8 cellular contexts compared by ENCODE assay signal in the genomic region with DNA sequence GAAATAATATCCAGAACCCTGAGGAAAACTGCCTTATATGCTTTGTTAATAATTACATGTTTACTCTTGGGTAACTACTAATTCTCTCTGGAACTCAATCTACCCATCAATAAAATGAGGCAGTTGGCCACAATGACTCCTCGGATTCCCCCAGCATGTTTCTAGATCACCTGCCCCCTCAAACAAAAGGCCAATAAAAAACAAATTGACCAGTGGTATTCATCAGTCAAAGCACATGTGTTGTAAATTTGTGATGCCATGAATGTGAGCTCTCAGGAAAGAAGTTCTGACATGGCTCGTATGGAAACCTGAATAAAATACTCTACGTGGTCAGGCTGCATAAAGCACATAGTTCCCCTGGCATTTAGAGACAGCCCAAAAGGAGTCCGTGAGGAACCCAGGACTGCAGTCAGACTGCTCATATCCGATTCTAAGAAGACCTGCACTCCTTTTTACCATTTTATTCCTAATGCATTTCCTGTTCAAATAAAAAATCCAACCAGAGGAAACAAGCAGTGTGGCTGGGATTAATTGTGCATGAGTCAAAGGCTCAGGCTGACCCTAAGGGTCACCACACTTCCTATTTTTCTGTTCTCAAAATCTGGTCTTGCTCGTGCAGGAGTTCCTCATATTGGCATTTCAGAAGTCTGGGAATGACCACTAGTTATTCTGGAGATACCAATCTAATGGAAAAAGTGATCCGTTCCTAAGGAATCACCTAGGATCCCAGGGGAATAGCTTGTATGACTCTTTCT.
DNase-seq lines count a peak whose midpoint lies in the region; FAIRE-seq and TF ChIP-seq lines count a peak whose summit lies in the region.
"Not testable (repeated sequence)": the region's sequence is repeated elsewhere in the genome, so short reads cannot be mapped to it uniquely, and the experiment has no call there.

No MANE protein-coding gene starts in this region.

- intact Hi-C loops in PC-9 (cut with micrococcal nuclease; ENCODE audit: unreplicated experiment) = loop anchor here (5.0 kb wide), 1 partner anchor 45 kb away; no protein-coding TSS in a partner anchor
- intact Hi-C loops in MCF 10A (cut with micrococcal nuclease) = not testable (repeated sequence)

- not testable (repeated sequence) for H3K27me3 ChIP-seq in PC-9 (ENCODE audit: insufficient read depth, low read depth); fibroblast of lung (ENCODE audit: control insufficient read depth, insufficient read depth, low read length); osteoblast (ENCODE audit: insufficient read depth, low read length); suprapubic skin

- TF ChIP-seq CTCF in 22Rv1 (IDR thresholded peaks at IDR 0.05); PC-9 (conservative IDR thresholded peaks at IDR 0.05); MCF 10A (IDR thresholded peaks at IDR 0.05; ENCODE audit: unreplicated experiment); fibroblast of lung (conservative IDR thresholded peaks at IDR 0.05 in 1 of 2, IDR thresholded peaks at IDR 0.05 in 1 of 2; ENCODE audit: low read depth in 1 of 2, low read length in 2 of 2); osteoblast (IDR thresholded peaks at IDR 0.05; ENCODE audit: extremely low read depth, low read depth, low read length); suprapubic skin (IDR thresholded peaks at IDR 0.05): not testable (repeated sequence)

- not testable (repeated sequence) for H3K9me3 ChIP-seq in PC-9 (ENCODE audit: insufficient read depth, low read depth); fibroblast of lung (ENCODE audit: control insufficient read depth, insufficient read depth, low read depth, low read length); osteoblast (ENCODE audit: low read depth, low read length); suprapubic skin

- peaks cover 26% of the 10 kb centered on the region for H3K4me1 Mint-ChIP-seq in MCF 10A (ENCODE audit: insufficient read depth, unreplicated experiment)

- peak overlapping the region; percentile 97 for H3K27ac ChIP-seq in 22Rv1
- peak overlapping the region; percentile 98 for H3K27ac ChIP-seq in PC-9
- peak overlapping the region; percentile 14 for H3K27ac ChIP-seq in fibroblast of lung (ENCODE audit: insufficient read depth, low read length)
- H3K27ac ChIP-seq in osteoblast (ENCODE audit: low read depth, low read length) = peak overlapping the region; percentile 27
- peak overlapping the region; percentile 76 for H3K27ac ChIP-seq in suprapubic skin

- not testable (repeated sequence) for H3K9me3 Mint-ChIP-seq in MCF 10A (ENCODE audit: unreplicated experiment)

- H3K9me2 ChIP-seq in PC-9 (ENCODE audit: insufficient read depth) = not testable (repeated sequence)

- H3K79me2 ChIP-seq in PC-9 (ENCODE audit: low read depth) (peaks cover 41% of the 10 kb centered on the region), fibroblast of lung (ENCODE audit: control insufficient read depth, insufficient read depth, low read length) (peaks cover 47% of the 10 kb centered on the region), osteoblast (ENCODE audit: insufficient read depth, low read length) (peaks cover 63% of the 10 kb centered on the region)

- peaks cover 44% of the 10 kb centered on the region for H3F3A ChIP-seq in PC-9 (ENCODE audit: insufficient read depth, low read depth)

- not testable (repeated sequence) for H3K36me3 ChIP-seq in PC-9 (ENCODE audit: low read depth); fibroblast of lung (ENCODE audit: control insufficient read depth, insufficient read depth, low read length); osteoblast (ENCODE audit: insufficient read depth, low read length); suprapubic skin

- CTCF ChIA-PET in PC-9 (lab: Charles Lee) = not testable (repeated sequence)
- CTCF ChIA-PET in MCF 10A (lab: Yijun Ruan, JAX) = interaction anchor here (1.0 kb wide), 1 partner anchor 12 kb away, joined by 4 read pairs; no protein-coding TSS in a partner anchor

- not testable (repeated sequence) for H3K4me3 Mint-ChIP-seq in MCF 10A (ENCODE audit: unreplicated experiment)

- H3K27me3 Mint-ChIP-seq in MCF 10A (ENCODE audit: insufficient read depth, unreplicated experiment) = not testable (repeated sequence)

- POLR2A ChIA-PET in PC-9 (lab: Charles Lee; ENCODE audit: unreplicated experiment); MCF 10A (lab: Yijun Ruan, JAX): not testable (repeated sequence)

- peak overlapping the region; percentile 9 for H3K27ac Mint-ChIP-seq in MCF 10A (ENCODE audit: low read depth, unreplicated experiment)

- H4K20me1 ChIP-seq in PC-9 (ENCODE audit: insufficient read depth); fibroblast of lung (ENCODE audit: control insufficient read depth, extremely low read depth, insufficient read depth, low read length): not testable (repeated sequence)
- peaks cover 14% of the 10 kb centered on the region for H4K20me1 ChIP-seq in osteoblast (ENCODE audit: insufficient read depth, low read length)

- peaks cover 13% of the 10 kb centered on the region for H3K36me3 Mint-ChIP-seq in MCF 10A (ENCODE audit: insufficient read depth, unreplicated experiment)

- 85% methylated on average over 4 of the region's 7 CpGs for WGBS in suprapubic skin

- not testable (repeated sequence) for DNase-seq in H54 (ENCODE audit: insufficient read length, low spot score); PC-9; MCF 10A (ENCODE audit: unreplicated experiment); osteoblast (ENCODE audit: insufficient read length, low spot score, missing footprints); suprapubic skin (ENCODE audit: low spot score in 2 of 2)
- peak in 1 of 2 donors; percentile 32 for DNase-seq in fibroblast of lung (ENCODE audit: low read depth in 2 of 2)
- DNase-seq in kidney tubule cell (ENCODE audit: low spot score) = peak; percentile 30

- not testable (repeated sequence) for BruUV-seq in PC-9 (replicated peaks; lab: Mats Ljungman, UMichigan); MCF 10A (replicated peaks; lab: Mats Ljungman, UMichigan)

- not testable (repeated sequence) for TF ChIP-seq EP300 in suprapubic skin (IDR thresholded peaks at IDR 0.05)

- not testable (repeated sequence) for H3K9ac ChIP-seq in fibroblast of lung (ENCODE audit: insufficient read depth, low read length)

- H3K4me2 ChIP-seq in PC-9 (peak overlapping the region; percentile 98), fibroblast of lung (ENCODE audit: extremely low read depth, insufficient read depth, low read length) (peak overlapping the region; percentile 40), osteoblast (ENCODE audit: insufficient read depth, low read length) (peak overlapping the region; percentile 3)

- peak overlapping the region; percentile 87; the same call in 1 of the 2 replicates for H3K4me3 ChIP-seq in PC-9
- H3K4me3 ChIP-seq in fibroblast of lung (replicated peaks in 1 of 4; ENCODE audit: control extremely low read depth in 1 of 4, insufficient read depth in 1 of 4, low read depth in 3 of 4, low read length in 4 of 4); osteoblast (ENCODE audit: insufficient read depth, low read length); suprapubic skin: not testable (repeated sequence)

- not testable (repeated sequence) for H2AFZ ChIP-seq in PC-9; fibroblast of lung (ENCODE audit: low read length); osteoblast (ENCODE audit: low read length)

- FAIRE-seq in H54 (lab: Jason Lieb, UNC) = peak; percentile 96

- not testable (repeated sequence) for TF ChIP-seq POLR2A in H54 (IDR thresholded peaks at IDR 0.05; ENCODE audit: low read depth, low read length); suprapubic skin (IDR thresholded peaks at IDR 0.05)

- H3K4me1 ChIP-seq in PC-9 (replicated peaks; ENCODE audit: insufficient read depth) (peaks cover 14% of the 10 kb centered on the region), osteoblast (ENCODE audit: insufficient read depth, low read length) (peaks cover 17% of the 10 kb centered on the region), suprapubic skin (peaks cover 41% of the 10 kb centered on the region)
- H3K4me1 ChIP-seq in fibroblast of lung (ENCODE audit: control insufficient read depth, extremely low read depth, insufficient read depth, low read length) = not testable (repeated sequence)

Comparison
In these comparisons a context has a peak if more than half of its experiments do, and no peak if none do; other contexts are left out.
1. H3K27ac ChIP-seq: peak in every context shown above with its lines; median percentile 98 in PC-9; 97 in 22Rv1; 76 in suprapubic skin; 27 in osteoblast; 14 in fibroblast of lung.
2. H3K4me2 ChIP-seq: peak in every context shown above with its lines; median percentile 98 in PC-9; 40 in fibroblast of lung; 3 in osteoblast.